In the genomic region with DNA sequence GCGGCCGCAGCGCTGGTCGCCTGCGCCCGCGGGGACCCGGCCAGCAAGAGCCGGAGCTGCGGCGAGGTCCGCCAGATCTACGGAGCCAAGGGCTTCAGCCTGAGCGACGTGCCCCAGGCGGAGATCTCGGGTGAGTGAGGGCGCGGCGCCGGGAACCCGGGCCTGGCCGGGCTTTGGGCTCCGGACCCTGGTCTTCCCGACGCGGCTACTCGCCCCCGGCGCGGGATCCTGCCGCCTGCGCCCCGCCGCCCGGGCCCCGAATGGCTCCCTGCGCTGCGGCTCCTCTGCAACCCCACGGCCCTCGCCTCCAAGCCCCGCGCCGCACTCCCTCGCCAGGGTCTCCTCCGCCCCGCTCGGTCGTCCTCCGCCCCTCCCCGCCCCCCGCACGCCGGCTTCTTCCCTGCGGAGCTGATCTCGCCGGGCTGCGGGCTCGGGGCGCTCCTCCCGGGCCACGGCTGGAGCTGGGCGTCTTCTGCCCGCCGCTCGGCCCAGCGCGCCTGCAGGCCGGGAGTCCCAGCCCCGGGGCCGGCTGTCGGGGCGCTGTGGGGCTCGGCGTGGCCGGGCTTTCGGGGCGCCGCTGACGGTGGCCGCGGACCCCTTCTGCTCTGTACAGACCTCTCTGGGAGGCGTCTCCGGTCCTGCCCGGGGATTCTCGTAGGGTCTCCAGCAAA, we compare ENCODE assay signal across 8 cellular contexts. TPM values are rescaled to one million over a fixed set of nuclear protein-coding genes. Genes with fewer than 3 reads are reported as not detected.
DNase-seq lines count a peak whose midpoint lies in the region; TF ChIP-seq lines count a peak whose summit lies in the region.

No MANE protein-coding gene starts in this region.

- TF ChIP-seq CTCF in MCF 10A (IDR thresholded peaks at IDR 0.05; ENCODE audit: unreplicated experiment) (no peak), liver (IDR thresholded peaks at IDR 0.05; ENCODE audit: low read depth, low read length, missing input control) (no peak)

- CTCF ChIA-PET in MCF 10A (lab: Yijun Ruan, JAX): interaction anchor here (0.6 to 1.9 kb wide), 16 partner anchors 8 to 286 kb away, joined by 3 to 22 read pairs (median 4); no protein-coding TSS in a partner anchor

- H3K27ac ChIP-seq in liver (ENCODE audit: low read depth in 1 of 2, low read length in 2 of 2) (peak overlapping the region; percentile 64 to 67), thymus (ENCODE audit: low read depth) (peak overlapping the region; percentile 9)

- no peak for TF ChIP-seq RAD21 in liver (IDR thresholded peaks at IDR 0.05)

- H3K4me3 Mint-ChIP-seq in MCF 10A (ENCODE audit: unreplicated experiment): peak overlapping the region; percentile 69

- H3K27me3 ChIP-seq in liver (ENCODE audit: control insufficient read depth in 4 of 4, insufficient read depth in 4 of 4, low read length in 3 of 4): no peaks in the 10 kb centered on the region
- peaks cover 31% of the 10 kb centered on the region for H3K27me3 ChIP-seq in thymus (ENCODE audit: control insufficient read depth, insufficient read depth)

- intact Hi-C loops in MCF 10A (cut with micrococcal nuclease): loop anchor here (10.0 kb wide), 2 partner anchors 111 to 371 kb away; no protein-coding TSS in a partner anchor

- H3K27me3 Mint-ChIP-seq in MCF 10A (ENCODE audit: insufficient read depth, unreplicated experiment): no peaks in the 10 kb centered on the region

- H3K4me1 Mint-ChIP-seq in MCF 10A (ENCODE audit: insufficient read depth, unreplicated experiment): peaks cover 23% of the 10 kb centered on the region

- H3K9me3 ChIP-seq in liver (ENCODE audit: control insufficient read depth in 4 of 4, low read length in 3 of 4): no peaks in the 10 kb centered on the region
- no peaks in the 10 kb centered on the region for H3K9me3 ChIP-seq in thymus (ENCODE audit: control insufficient read depth)

- H3K36me3 Mint-ChIP-seq in MCF 10A (ENCODE audit: insufficient read depth, unreplicated experiment): no peaks in the 10 kb centered on the region

- H3K9ac ChIP-seq in liver (ENCODE audit: low read depth in 1 of 2, low read length in 2 of 2): no peak overlapping the region

- peak overlapping the region; percentile 48 for H3K4me3 ChIP-seq in Jurkat, Clone E6-1 (ENCODE audit: low read length)
- peak overlapping the region; percentile 18 to 80 (median 64) for H3K4me3 ChIP-seq in liver (ENCODE audit: low read depth in 1 of 3, low read length in 3 of 3)
- peak overlapping the region; percentile 79 for H3K4me3 ChIP-seq in thymus (ENCODE audit: low read length)

- no peak overlapping the region for H3K27ac Mint-ChIP-seq in MCF 10A (ENCODE audit: low read depth, unreplicated experiment)

- no peaks in the 10 kb centered on the region for H3K36me3 ChIP-seq in liver (ENCODE audit: control insufficient read depth in 4 of 4, insufficient read depth in 3 of 4, low read depth in 1 of 4, low read length in 3 of 4)
- H3K36me3 ChIP-seq in thymus (ENCODE audit: control insufficient read depth, insufficient read depth): no peaks in the 10 kb centered on the region

- 1% methylated on average over 86 of the region's 86 CpGs for WGBS in liver
- WGBS in thymus: 2% methylated on average over 86 of the region's 86 CpGs

- POLR2A ChIA-PET in MCF 10A (lab: Yijun Ruan, JAX): interaction anchor here (0.6 to 5.7 kb wide), 14 partner anchors 9 to 411 kb away, joined by 3 to 65 read pairs (median 4); partner anchors contain the start of gene NDUFA10

- DNase-seq in activated T-cell treated with anti-CD3 and anti-CD28 coated beads, Interleukin-2, amount 50 U/mL, for 1 hour: peak; percentile 40
- DNase-seq in activated T-cell treated with anti-CD3 and anti-CD28 coated beads for 4 hours (no peak), MCF 10A (ENCODE audit: unreplicated experiment) (peak; percentile 21), kidney tubule cell (ENCODE audit: low spot score) (no peak)
- no peak for DNase-seq in Jurkat, Clone E6-1 (ENCODE audit: low read depth, low spot score)
- no peak for DNase-seq in activated CD4-positive, alpha-beta T cell treated with anti-CD3 and anti-CD28 coated beads for 4 hours

- no peaks in the 10 kb centered on the region for H3K9me3 Mint-ChIP-seq in MCF 10A (ENCODE audit: unreplicated experiment)

- BruUV-seq in MCF 10A (replicated peaks; lab: Mats Ljungman, UMichigan): no TSS peak

- H3K4me1 ChIP-seq in liver (ENCODE audit: control insufficient read depth in 4 of 4, insufficient read depth in 4 of 4, low read length in 3 of 4): peaks cover 7 to 36% (median 20%) of the 10 kb centered on the region in 4 donors
- peaks cover 14% of the 10 kb centered on the region for H3K4me1 ChIP-seq in thymus (ENCODE audit: control insufficient read depth, insufficient read depth, low read length)

TF ChIP-seq in liver, 16 proteins besides CTCF, POLR2A, EP300 and RAD21:
- no peak for TF ChIP-seq EGR1 (IDR thresholded peaks at IDR 0.05; ENCODE audit: low read depth in 2 of 2)
- no peak for TF ChIP-seq FOXA1 (IDR thresholded peaks at IDR 0.05)
- no peak for TF ChIP-seq JUND (IDR thresholded peaks at IDR 0.05)
- TF ChIP-seq HNF4A (conservative IDR thresholded peaks at IDR 0.05): no peak
- TF ChIP-seq, protein P1, sequence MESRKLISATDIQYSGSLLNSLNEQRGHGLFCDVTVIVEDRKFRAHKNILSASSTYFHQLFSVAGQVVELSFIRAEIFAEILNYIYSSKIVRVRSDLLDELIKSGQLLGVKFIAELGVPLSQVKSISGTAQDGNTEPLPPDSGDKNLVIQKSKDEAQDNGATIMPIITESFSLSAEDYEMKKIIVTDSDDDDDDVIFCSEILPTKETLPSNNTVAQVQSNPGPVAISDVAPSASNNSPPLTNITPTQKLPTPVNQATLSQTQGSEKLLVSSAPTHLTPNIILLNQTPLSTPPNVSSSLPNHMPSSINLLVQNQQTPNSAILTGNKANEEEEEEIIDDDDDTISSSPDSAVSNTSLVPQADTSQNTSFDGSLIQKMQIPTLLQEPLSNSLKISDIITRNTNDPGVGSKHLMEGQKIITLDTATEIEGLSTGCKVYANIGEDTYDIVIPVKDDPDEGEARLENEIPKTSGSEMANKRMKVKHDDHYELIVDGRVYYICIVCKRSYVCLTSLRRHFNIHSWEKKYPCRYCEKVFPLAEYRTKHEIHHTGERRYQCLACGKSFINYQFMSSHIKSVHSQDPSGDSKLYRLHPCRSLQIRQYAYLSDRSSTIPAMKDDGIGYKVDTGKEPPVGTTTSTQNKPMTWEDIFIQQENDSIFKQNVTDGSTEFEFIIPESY (IDR thresholded peaks at IDR 0.05): no peak
- no peak for TF ChIP-seq FOXA2 (IDR thresholded peaks at IDR 0.05)
- TF ChIP-seq HNF4G (IDR thresholded peaks at IDR 0.05): no peak
- TF ChIP-seq SP1 (IDR thresholded peaks at IDR 0.05): no peak
- TF ChIP-seq ATF3 (IDR thresholded peaks at IDR 0.05): no peak
- TF ChIP-seq RXRA (IDR thresholded peaks at IDR 0.05): no peak
- TF ChIP-seq GABPA (IDR thresholded peaks at IDR 0.05 in 1 of 2, conservative IDR thresholded peaks at IDR 0.05 in 1 of 2): no peak
- no peak for TF ChIP-seq TAF1 (conservative IDR thresholded peaks at IDR 0.05)
- TF ChIP-seq, protein P2, sequence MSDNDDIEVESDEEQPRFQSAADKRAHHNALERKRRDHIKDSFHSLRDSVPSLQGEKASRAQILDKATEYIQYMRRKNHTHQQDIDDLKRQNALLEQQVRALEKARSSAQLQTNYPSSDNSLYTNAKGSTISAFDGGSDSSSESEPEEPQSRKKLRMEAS (IDR thresholded peaks at IDR 0.05): no peak
- TF ChIP-seq NR2F2 (IDR thresholded peaks at IDR 0.05): no peak

RNA-seq across cellular contexts. Expression of gene GPC1, which starts 0.6 kb away (rescaled TPM):
- 6.3 TPM for polyA plus RNA-seq in Jurkat, Clone E6-1 (2012; ENCODE audit: insufficient read depth, insufficient read length)
- total RNA-seq in MCF 10A (2022): 36.9 and 38.9 TPM in 2 replicates
- total RNA-seq in liver: 10 to 100 TPM in 1 of 2 donors, 1 to 10 TPM in 1; 3.2 to 13.4 TPM
- polyA plus RNA-seq in liver: 10 to 100 TPM in 1 of 2 donors, 1 to 10 TPM in 1; 4.8 to 41.0 TPM
- 46.6 TPM for polyA plus RNA-seq in thymus

Comparison
In these comparisons a context has a peak if more than half of its experiments do, and no peak if none do; other contexts are left out.
1. DNase-seq: peak in activated T-cell treated with anti-CD3 and anti-CD28 coated beads, Interleukin-2, amount 50 U/mL, for 1 hour (single experiment) and MCF 10A (single experiment); none in activated T-cell treated with anti-CD3 and anti-CD28 coated beads for 4 hours (single experiment), Jurkat, Clone E6-1 (single experiment), kidney tubule cell (single experiment) and activated CD4-positive, alpha-beta T cell treated with anti-CD3 and anti-CD28 coated beads for 4 hours (0 of 2).
2. Peak in every context shown above with its lines, with median percentiles within 50 percentile points of each other: H3K4me3 ChIP-seq.